Comparison of ENCODE assay signal across 8 cellular contexts in genomic region chr2:162123806-162124758, GRCh38. TPM values are rescaled to one million over a fixed set of nuclear protein-coding genes. Genes with fewer than 3 reads are reported as not detected.
DNase-seq lines count a peak whose midpoint lies in the region; ATAC-seq and TF ChIP-seq lines count a peak whose summit lies in the region.

No MANE protein-coding gene starts in this region.

- no peaks in the 10 kb centered on the region for H3K36me3 Mint-ChIP-seq in CD8-positive, alpha-beta T cell
- no peaks in the 10 kb centered on the region for H3K36me3 Mint-ChIP-seq in activated CD4-positive, alpha-beta memory T cell treated with anti-CD3 and anti-CD28 coated beads, Interleukin-2, amount 10 ng/mL, durations not matched to agents 7 days and 5 days (ENCODE audit: low read depth)

- H3K79me2 ChIP-seq in fibroblast of lung (ENCODE audit: control insufficient read depth, insufficient read depth, low read length) = no peaks in the 10 kb centered on the region

- H3K4me2 ChIP-seq in fibroblast of lung (ENCODE audit: extremely low read depth, insufficient read depth, low read length) = no peak overlapping the region

- peak; percentile 71 for ATAC-seq in CD8-positive, alpha-beta T cell
- ATAC-seq in GM19035 (IDR thresholded peaks at IDR 0.05; ENCODE audit: unreplicated experiment) = peak; percentile 59

- H3K9me3 ChIP-seq in CD8-positive, alpha-beta T cell (ENCODE audit: low read length) = no peaks in the 10 kb centered on the region
- H3K9me3 ChIP-seq in fibroblast of lung (ENCODE audit: control insufficient read depth, insufficient read depth, low read depth, low read length) (no peaks in the 10 kb centered on the region), neutrophil (no peaks in the 10 kb centered on the region)

- TF ChIP-seq CTCF in CD8-positive, alpha-beta T cell (IDR thresholded peaks at IDR 0.05) = peak; percentile 96
- TF ChIP-seq CTCF in fibroblast of lung (conservative IDR thresholded peaks at IDR 0.05 in 1 of 2, IDR thresholded peaks at IDR 0.05 in 1 of 2; ENCODE audit: low read depth in 1 of 2, low read length in 2 of 2) (peak in 1 of 2 donors; percentile 46), neutrophil (IDR thresholded peaks at IDR 0.05) (peak; percentile 72)

- H4K20me1 ChIP-seq in fibroblast of lung (ENCODE audit: control insufficient read depth, extremely low read depth, insufficient read depth, low read length) = no peaks in the 10 kb centered on the region

- no peaks in the 10 kb centered on the region for H3K27me3 Mint-ChIP-seq in CD8-positive, alpha-beta T cell (ENCODE audit: low read depth)
- no peaks in the 10 kb centered on the region for H3K27me3 Mint-ChIP-seq in activated CD4-positive, alpha-beta memory T cell treated with anti-CD3 and anti-CD28 coated beads, Interleukin-2, amount 10 ng/mL, durations not matched to agents 7 days and 5 days

- H2AFZ ChIP-seq in fibroblast of lung (ENCODE audit: low read length) = no peak overlapping the region

- no peak overlapping the region for H3K4me3 Mint-ChIP-seq in CD8-positive, alpha-beta T cell
- H3K4me3 Mint-ChIP-seq in activated CD4-positive, alpha-beta memory T cell treated with anti-CD3 and anti-CD28 coated beads, Interleukin-2, amount 10 ng/mL, durations not matched to agents 7 days and 5 days = no peak overlapping the region

- no peaks in the 10 kb centered on the region for H3K36me3 ChIP-seq in CD8-positive, alpha-beta T cell (ENCODE audit: insufficient read depth, low read length)
- H3K36me3 ChIP-seq in fibroblast of lung (ENCODE audit: control insufficient read depth, insufficient read depth, low read length) (no peaks in the 10 kb centered on the region), neutrophil (no peaks in the 10 kb centered on the region)

- no peak overlapping the region for H3K9ac ChIP-seq in fibroblast of lung (ENCODE audit: insufficient read depth, low read length)

- H3K4me1 Mint-ChIP-seq in CD8-positive, alpha-beta T cell (ENCODE audit: low read depth) = no peaks in the 10 kb centered on the region
- peaks cover 28% of the 10 kb centered on the region for H3K4me1 Mint-ChIP-seq in activated CD4-positive, alpha-beta memory T cell treated with anti-CD3 and anti-CD28 coated beads, Interleukin-2, amount 10 ng/mL, durations not matched to agents 7 days and 5 days

- peak in 1 of 7 experiments; percentile 22 for DNase-seq in CD8-positive, alpha-beta T cell
- DNase-seq in MV-4-11 (lab: John Stamatoyannopoulos, UW) = peak; percentile 61
- DNase-seq in SKM-1 (lab: John Stamatoyannopoulos, UW; ENCODE audit: unreplicated experiment) = peak; percentile 23
- peak; percentile 29 to 77 for DNase-seq in fibroblast of lung (ENCODE audit: low read depth in 2 of 2)
- no peak for DNase-seq in cortex of kidney (lab: John Stamatoyannopoulos, UW)
- no peak for DNase-seq in activated CD4-positive, alpha-beta memory T cell treated with anti-CD3 and anti-CD28 coated beads, Interleukin-2, amount 10 ng/mL, durations not matched to agents 7 days and 5 days

- no peak overlapping the region for H3K4me3 ChIP-seq in CD8-positive, alpha-beta T cell (ENCODE audit: low read depth, low read length)
- H3K4me3 ChIP-seq in fibroblast of lung (replicated peaks in 1 of 4; ENCODE audit: control extremely low read depth in 1 of 4, insufficient read depth in 1 of 4, low read depth in 3 of 4, low read length in 4 of 4) (no peak overlapping the region), neutrophil (ENCODE audit: low read depth in 1 of 2, low read length in 1 of 2) (no peak overlapping the region)

- no peaks in the 10 kb centered on the region for H3K27me3 ChIP-seq in CD8-positive, alpha-beta T cell (ENCODE audit: insufficient read depth, low read length)
- H3K27me3 ChIP-seq in fibroblast of lung (ENCODE audit: control insufficient read depth, insufficient read depth, low read length) (no peaks in the 10 kb centered on the region), neutrophil (peaks cover 7% of the 10 kb centered on the region)

- H3K4me1 ChIP-seq in CD8-positive, alpha-beta T cell (ENCODE audit: insufficient read depth, low read length) = no peaks in the 10 kb centered on the region
- H3K4me1 ChIP-seq in fibroblast of lung (ENCODE audit: control insufficient read depth, extremely low read depth, insufficient read depth, low read length) = no peaks in the 10 kb centered on the region
- no peaks in the 10 kb centered on the region for H3K4me1 ChIP-seq in neutrophil (ENCODE audit: control insufficient read depth in 1 of 2, insufficient read depth in 1 of 2, low read depth in 1 of 2, low read length in 1 of 2)

- POLR2A ChIA-PET in CD8-positive, alpha-beta T cell (lab: Charles Lee) = interaction anchor here (0.6 to 1.5 kb wide), 2 partner anchors 177 to 221 kb away, joined by 4 read pairs; no protein-coding TSS in a partner anchor
- POLR2A ChIA-PET in activated CD4-positive, alpha-beta memory T cell treated with anti-CD3 and anti-CD28 coated beads, Interleukin-2, amount 10 ng/mL, durations not matched to agents 7 days and 5 days (lab: Charles Lee) = interaction anchor here (1.1 kb wide), 1 partner anchor 111 kb away, joined by 3 read pairs; no protein-coding TSS in a partner anchor

- H3K9me3 Mint-ChIP-seq in CD8-positive, alpha-beta T cell = no peaks in the 10 kb centered on the region
- H3K9me3 Mint-ChIP-seq in activated CD4-positive, alpha-beta memory T cell treated with anti-CD3 and anti-CD28 coated beads, Interleukin-2, amount 10 ng/mL, durations not matched to agents 7 days and 5 days = no peaks in the 10 kb centered on the region

- H3K27ac Mint-ChIP-seq in CD8-positive, alpha-beta T cell = no peak overlapping the region
- H3K27ac Mint-ChIP-seq in activated CD4-positive, alpha-beta memory T cell treated with anti-CD3 and anti-CD28 coated beads, Interleukin-2, amount 10 ng/mL, durations not matched to agents 7 days and 5 days = no peak overlapping the region

- no peak overlapping the region for H3K27ac ChIP-seq in CD8-positive, alpha-beta T cell (ENCODE audit: low read depth, low read length)
- no peak overlapping the region for H3K27ac ChIP-seq in fibroblast of lung (ENCODE audit: insufficient read depth, low read length)
- no peak overlapping the region for H3K27ac ChIP-seq in neutrophil

- intact Hi-C loops in CD8-positive, alpha-beta T cell (cut with DNase I, micrococcal nuclease) = loop anchor here (1.0 to 10.0 kb wide), 10 partner anchors 52 to 902 kb away; partner anchors contain the start of gene DPP4 (in 1 of the 2)

- CTCF ChIA-PET in CD8-positive, alpha-beta T cell (lab: Charles Lee) = interaction anchor here (0.6 to 5.0 kb wide), 19 partner anchors 12 to 874 kb away, joined by 3 to 40 read pairs (median 4); partner anchors contain the start of gene DPP4
- CTCF ChIA-PET in activated CD4-positive, alpha-beta memory T cell treated with anti-CD3 and anti-CD28 coated beads, Interleukin-2, amount 10 ng/mL, durations not matched to agents 7 days and 5 days (lab: Charles Lee) = interaction anchor here (0.9 to 3.8 kb wide), 11 partner anchors 9 to 537 kb away, joined by 3 to 41 read pairs (median 5); no protein-coding TSS in a partner anchor

RNA-seq across cellular contexts. Expression of gene GCG, which starts 28.0 kb away (rescaled TPM):
- not detected for total RNA-seq in CD8-positive, alpha-beta T cell
- not detected in 2 replicates for total RNA-seq in fibroblast of lung
- not detected in 2 replicates for polyA plus RNA-seq in fibroblast of lung
- polyA plus RNA-seq in fibroblast of lung (2012) = not detected in 2 replicates
- not detected in 2 replicates for polyA minus RNA-seq in fibroblast of lung (ENCODE audit: low replicate concordance)
- not detected for total RNA-seq in activated CD4-positive, alpha-beta memory T cell treated with anti-CD3 and anti-CD28 coated beads, Interleukin-2, amount 10 ng/mL, durations not matched to agents 7 days and 5 days

RNA-seq across cellular contexts. Expression of gene DPP4, which starts 50.1 kb away (rescaled TPM):
- 10 to 100 TPM; 13.5 to 15.4 TPM for total RNA-seq in CD8-positive, alpha-beta T cell
- total RNA-seq in fibroblast of lung = 148 and 297 TPM in 2 replicates
- 35.6 and 58.1 TPM in 2 replicates for polyA plus RNA-seq in fibroblast of lung
- 32.5 and 61.7 TPM in 2 replicates for polyA plus RNA-seq in fibroblast of lung (2012)
- polyA minus RNA-seq in fibroblast of lung (ENCODE audit: low replicate concordance) = 18.6 and 19.3 TPM in 2 replicates
- 100 to 1,000 TPM; 122 to 126 TPM for total RNA-seq in activated CD4-positive, alpha-beta memory T cell treated with anti-CD3 and anti-CD28 coated beads, Interleukin-2, amount 10 ng/mL, durations not matched to agents 7 days and 5 days

Comparison
In these comparisons a context has a peak if more than half of its experiments do, and no peak if none do; other contexts are left out.
1. DNase-seq: peak in MV-4-11 (single experiment), SKM-1 (single experiment) and fibroblast of lung (2 of 2); none in cortex of kidney (single experiment) and activated CD4-positive, alpha-beta memory T cell treated with anti-CD3 and anti-CD28 coated beads, Interleukin-2, amount 10 ng/mL, durations not matched to agents 7 days and 5 days (single experiment).